In the genomic region with DNA sequence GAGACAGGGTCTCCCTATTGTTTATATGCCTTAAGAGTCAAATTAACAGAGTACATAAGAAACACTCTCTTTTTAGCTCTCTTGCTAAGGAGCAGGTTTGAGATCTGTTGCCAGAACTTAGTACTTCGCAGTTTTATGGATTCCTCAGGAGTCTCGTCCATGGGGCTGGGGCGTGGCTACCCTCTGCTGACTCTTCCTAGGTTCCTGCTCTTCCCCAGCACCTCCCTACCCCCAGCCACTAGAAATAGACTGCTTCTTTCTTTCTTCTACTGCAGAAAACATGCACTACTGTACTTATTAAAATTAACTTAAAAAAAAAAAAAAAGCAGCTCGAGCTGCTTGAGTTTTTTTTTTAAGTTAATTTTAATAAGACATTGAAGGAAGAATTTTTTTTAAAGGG, we compare ENCODE assay signal across 32 cellular contexts.
"Had no signal": no experiment of that assay in that cellular context is flagged by ENCODE, and none has a peak within 500 bp of the region (broad histone marks: within the 10 kb centered on the region; RNA-seq: fewer than 3 reads in every experiment).

No MANE protein-coding gene starts in this region.

- H3K4me1 Mint-ChIP-seq: WTC11 had no signal

- H3K4me3 ChIP-seq: SJCRH30, SK-N-MC had no signal

- H3K27ac ChIP-seq: SJCRH30, SK-N-MC had no signal

- H3K36me3 ChIP-seq: SJCRH30 had no signal

- H3K27me3 Mint-ChIP-seq: activated CD4-positive, alpha-beta memory T cell treated with anti-CD3 and anti-CD28 coated beads, Interleukin-2, amount 10 ng/mL, durations not matched to agents 7 days and 5 days; activated CD8-positive, alpha-beta memory T cell treated with anti-CD3 and anti-CD28 coated beads, Interleukin-2, amount 10 ng/mL, durations not matched to agents 7 days and 5 days; activated naive CD4-positive, alpha-beta T cell treated with anti-CD3 and anti-CD28 coated beads, Interleukin-2, amount 10 ng/mL, durations not matched to agents 7 days and 5 days; activated naive CD8-positive, alpha-beta T cell; activated naive CD8-positive, alpha-beta T cell treated with anti-CD3 and anti-CD28 coated beads, Interleukin-2, amount 50 U/mL, for 24 hours had no signal

- ATAC-seq: activated CD8-positive, alpha-beta memory T cell treated with anti-CD3 and anti-CD28 coated beads, Interleukin-2, amount 10 ng/mL, durations not matched to agents 7 days and 5 days; activated naive CD8-positive, alpha-beta T cell treated with anti-CD3 and anti-CD28 coated beads, Interleukin-2, amount 50 U/mL, for 24 hours; Panc1; WTC11 had no signal

- H3K36me3 Mint-ChIP-seq: activated CD8-positive, alpha-beta memory T cell treated with anti-CD3 and anti-CD28 coated beads, Interleukin-2, amount 10 ng/mL, durations not matched to agents 7 days and 5 days; activated naive CD4-positive, alpha-beta T cell treated with anti-CD3 and anti-CD28 coated beads, Interleukin-2, amount 10 ng/mL, durations not matched to agents 7 days and 5 days; activated naive CD8-positive, alpha-beta T cell had no signal

- DNase-seq: activated CD4-positive, alpha-beta memory T cell treated with anti-CD3 and anti-CD28 coated beads, Interleukin-2, amount 10 ng/mL, durations not matched to agents 7 days and 5 days; activated CD4-positive, alpha-beta T cell treated with anti-CD3 and anti-CD28 coated beads for 4 hours; activated CD4-positive, alpha-beta T cell treated with anti-CD3 and anti-CD28 coated beads, Interleukin-2, amount 50 U/mL, for 1 hour; activated CD4-positive, CD25-positive, alpha-beta regulatory T cell treated with anti-CD3 and anti-CD28 coated beads, Interleukin-2, amount 50 U/mL, for 72 hours; activated CD8-positive, alpha-beta memory T cell treated with anti-CD3 and anti-CD28 coated beads for 24 hours; activated CD8-positive, alpha-beta memory T cell treated with anti-CD3 and anti-CD28 coated beads, Interleukin-2, amount 10 ng/mL, durations not matched to agents 7 days and 5 days; activated CD8-positive, alpha-beta memory T cell treated with anti-CD3 and anti-CD28 coated beads, Interleukin-2, amount 50 U/mL, for 48 hours; activated effector memory CD4-positive, alpha-beta T cell treated with Interleukin-2 at 50 U/mL for 16 hours; activated naive CD4-positive, alpha-beta T cell treated with anti-CD3 and anti-CD28 coated beads, Interleukin-2, amount 10 ng/mL, durations not matched to agents 7 days and 5 days; activated naive CD8-positive, alpha-beta T cell treated with anti-CD3 and anti-CD28 coated beads, Interleukin-2, amount 50 U/mL, for 24 hours; activated T-cell treated with anti-CD3 and anti-CD28 coated beads, Interleukin-2, amount 50 U/mL, for 48 hours; anterior cingulate cortex; caudate nucleus; Karpas-422; KBM-7; NCI-H1105; NCI-H1417 treated with DMSO at 0.1 percent for 48 hours; NCI-H187 treated with DMSO at 0.1 percent for 48 hours; NCI-H2081; NCI-H2171 treated with DMSO at 0.1 percent for 48 hours; NCI-H2227 treated with DMSO at 0.1 percent for 48 hours; NCI-H446 treated with DMSO at 0.1 percent for 48 hours; NCI-H524; NCI-H69; NCI-H82; SHP77; SJCRH30 had no signal

- H3K27me3 ChIP-seq: SJCRH30 had no signal

- H3K9me3 ChIP-seq: SJCRH30 had no signal

- H3K4me1 ChIP-seq: SJCRH30 had no signal

- H3K4me3 Mint-ChIP-seq: activated CD4-positive, alpha-beta memory T cell treated with anti-CD3 and anti-CD28 coated beads, Interleukin-2, amount 10 ng/mL, durations not matched to agents 7 days and 5 days; activated CD8-positive, alpha-beta memory T cell treated with anti-CD3 and anti-CD28 coated beads, Interleukin-2, amount 10 ng/mL, durations not matched to agents 7 days and 5 days; activated naive CD4-positive, alpha-beta T cell treated with anti-CD3 and anti-CD28 coated beads, Interleukin-2, amount 10 ng/mL, durations not matched to agents 7 days and 5 days; activated naive CD8-positive, alpha-beta T cell; activated naive CD8-positive, alpha-beta T cell treated with anti-CD3 and anti-CD28 coated beads, Interleukin-2, amount 50 U/mL, for 24 hours; brain; WTC11 had no signal

- H3K27ac Mint-ChIP-seq: activated CD4-positive, alpha-beta memory T cell treated with anti-CD3 and anti-CD28 coated beads, Interleukin-2, amount 10 ng/mL, durations not matched to agents 7 days and 5 days; activated CD8-positive, alpha-beta memory T cell treated with anti-CD3 and anti-CD28 coated beads, Interleukin-2, amount 10 ng/mL, durations not matched to agents 7 days and 5 days; activated naive CD4-positive, alpha-beta T cell treated with anti-CD3 and anti-CD28 coated beads, Interleukin-2, amount 10 ng/mL, durations not matched to agents 7 days and 5 days; activated naive CD8-positive, alpha-beta T cell; activated naive CD8-positive, alpha-beta T cell treated with anti-CD3 and anti-CD28 coated beads, Interleukin-2, amount 50 U/mL, for 24 hours; WTC11 had no signal

- H3K9me3 Mint-ChIP-seq: activated CD4-positive, alpha-beta memory T cell treated with anti-CD3 and anti-CD28 coated beads, Interleukin-2, amount 10 ng/mL, durations not matched to agents 7 days and 5 days; activated naive CD4-positive, alpha-beta T cell treated with anti-CD3 and anti-CD28 coated beads, Interleukin-2, amount 10 ng/mL, durations not matched to agents 7 days and 5 days; activated naive CD8-positive, alpha-beta T cell treated with anti-CD3 and anti-CD28 coated beads, Interleukin-2, amount 50 U/mL, for 24 hours; brain had no signal
